Comparison of ENCODE assay signal across 16 cellular contexts in genomic region chr16:85897384-85897783, GRCh38. TPM values are rescaled to one million over a fixed set of nuclear protein-coding genes. Genes with fewer than 3 reads are reported as not detected.
DNase-seq lines count a peak whose midpoint lies in the region; ATAC-seq, FAIRE-seq and TF ChIP-seq lines count a peak whose summit lies in the region.
"Had no signal": no experiment of that assay in that cellular context is flagged by ENCODE, and none has a peak within 500 bp of the region (broad histone marks: within the 10 kb centered on the region; RNA-seq: fewer than 3 reads in every experiment).

No MANE protein-coding gene starts in this region.

- no peak for FAIRE-seq in GM12892 (lab: Jason Lieb, UNC)
- FAIRE-seq in HTR-8/SVneo (lab: Jason Lieb, UNC), result no peak

- H3K4me3 ChIP-seq in HCT116 (replicated peaks in 1 of 2; ENCODE audit: low read depth in 1 of 2, low read length in 2 of 2), result no peak overlapping the region
- H3K4me3 ChIP-seq: gastrocnemius medialis, mucosa of descending colon, SJCRH30, uterus had no signal

- no TSS peak for BruUV-seq in HCT116 (replicated peaks; lab: Mats Ljungman, UMichigan)

- CTCF ChIA-PET in activated CD4-positive, alpha-beta memory T cell treated with anti-CD3 and anti-CD28 coated beads for 36 hours (lab: Charles Lee), result no interaction called here
- CTCF ChIA-PET in activated CD4-positive, alpha-beta memory T cell treated with anti-CD3 and anti-CD28 coated beads, Interleukin-2, amount 10 ng/mL, durations not matched to agents 7 days and 5 days (lab: Charles Lee), result no interaction called here
- CTCF ChIA-PET in HCT116 (lab: Charles Lee), result no interaction called here

- no peaks in the 10 kb centered on the region for H3K9me2 ChIP-seq in HCT116 (ENCODE audit: insufficient read depth)

- no peaks in the 10 kb centered on the region for H3K4me1 ChIP-seq in HCT116 (ENCODE audit: control insufficient read depth in 1 of 2, insufficient read depth in 2 of 2, low read length in 2 of 2)
- H3K4me1 ChIP-seq: gastrocnemius medialis, SJCRH30 had no signal

- H3K9me3 ChIP-seq in HCT116 (ENCODE audit: control insufficient read depth in 1 of 2, insufficient read depth in 1 of 2, low read depth in 1 of 2, low read length in 2 of 2), result no peaks in the 10 kb centered on the region
- H3K9me3 ChIP-seq: gastrocnemius medialis, mucosa of descending colon, SJCRH30, uterus had no signal

- RAD21 ChIA-PET in HCT116 (lab: Charles Lee; ENCODE audit: low non-redundant PET in 1 of 2, low total read pairs in 2 of 2, uncharacterized antibody in 2 of 2, unreplicated experiment in 2 of 2), result interaction anchor here in 1 of 2 experiments (1.2 kb wide), 1 partner anchor 78 kb away, joined by 3 read pairs; no protein-coding TSS in a partner anchor

- no peak overlapping the region for H3K27ac ChIP-seq in HCT116 (ENCODE audit: low read depth, low read length)
- H3K27ac ChIP-seq: gastrocnemius medialis, SJCRH30, uterus had no signal

- H2AFZ ChIP-seq in HCT116 (ENCODE audit: low read depth, low read length, poor library complexity, severe bottlenecking), result no peak overlapping the region

- no peaks in the 10 kb centered on the region for H3K9me3 Mint-ChIP-seq in activated CD4-positive, alpha-beta memory T cell treated with anti-CD3 and anti-CD28 coated beads for 36 hours
- H3K9me3 Mint-ChIP-seq in activated CD4-positive, alpha-beta memory T cell treated with anti-CD3 and anti-CD28 coated beads, Interleukin-2, amount 10 ng/mL, durations not matched to agents 7 days and 5 days, result no peaks in the 10 kb centered on the region
- H3K9me3 Mint-ChIP-seq in nephron, result no peaks in the 10 kb centered on the region

- no peak for DNase-seq in activated CD4-positive, alpha-beta memory T cell treated with anti-CD3 and anti-CD28 coated beads for 36 hours
- no peak for DNase-seq in activated CD4-positive, alpha-beta memory T cell treated with anti-CD3 and anti-CD28 coated beads, Interleukin-2, amount 10 ng/mL, durations not matched to agents 7 days and 5 days
- DNase-seq in HCT116 (ENCODE audit: low read depth, low spot score), result no peak
- DNase-seq in SW480 (ENCODE audit: low spot score), result peak; percentile 17
- DNase-seq in GM12892 (ENCODE audit: insufficient read length), result no peak
- DNase-seq in HTR-8/SVneo (ENCODE audit: insufficient read length, low spot score), result no peak
- DNase-seq: activated CD4-positive, CD25-positive, alpha-beta regulatory T cell; activated effector memory CD4-positive, alpha-beta T cell treated with anti-CD3 and anti-CD28 coated beads, Interleukin-2, amount 50 U/mL, for 16 hours; gastrocnemius medialis; islet precursor cell; mucosa of descending colon; NCI-H146; SJCRH30; uterus had no signal

- no peaks in the 10 kb centered on the region for H4K20me1 ChIP-seq in HCT116 (ENCODE audit: insufficient read depth)

- H3K27me3 ChIP-seq in HCT116 (ENCODE audit: insufficient read depth, low read length), result peaks cover 23% of the 10 kb centered on the region; the same call in 1 of the 2 replicates
- H3K27me3 ChIP-seq: SJCRH30 had no signal

- POLR2A ChIA-PET in activated CD4-positive, alpha-beta memory T cell treated with anti-CD3 and anti-CD28 coated beads for 36 hours (lab: Charles Lee), result no interaction called here
- POLR2A ChIA-PET in activated CD4-positive, alpha-beta memory T cell treated with anti-CD3 and anti-CD28 coated beads, Interleukin-2, amount 10 ng/mL, durations not matched to agents 7 days and 5 days (lab: Charles Lee), result interaction anchor here (1.4 kb wide), 1 partner anchor 37 kb away, joined by 3 read pairs; no protein-coding TSS in a partner anchor
- POLR2A ChIA-PET in HCT116 (lab: Charles Lee), result no interaction called here

- peak; percentile 43; the same call in 1 of the 2 replicates for ATAC-seq in HCT116
- ATAC-seq in HG03159 (IDR thresholded peaks at IDR 0.05; ENCODE audit: unreplicated experiment), result no peak
- ATAC-seq: gastrocnemius medialis, mucosa of descending colon had no signal

- H3K27ac Mint-ChIP-seq in activated CD4-positive, alpha-beta memory T cell treated with anti-CD3 and anti-CD28 coated beads for 36 hours, result no peak overlapping the region
- no peak overlapping the region for H3K27ac Mint-ChIP-seq in activated CD4-positive, alpha-beta memory T cell treated with anti-CD3 and anti-CD28 coated beads, Interleukin-2, amount 10 ng/mL, durations not matched to agents 7 days and 5 days
- no peak overlapping the region for H3K27ac Mint-ChIP-seq in nephron

- peak overlapping the region; percentile 7 for H3K4me3 Mint-ChIP-seq in activated CD4-positive, alpha-beta memory T cell treated with anti-CD3 and anti-CD28 coated beads for 36 hours
- no peak overlapping the region for H3K4me3 Mint-ChIP-seq in activated CD4-positive, alpha-beta memory T cell treated with anti-CD3 and anti-CD28 coated beads, Interleukin-2, amount 10 ng/mL, durations not matched to agents 7 days and 5 days
- H3K4me3 Mint-ChIP-seq in nephron, result peak overlapping the region; percentile 49 to 59 (median 50)

- no peaks in the 10 kb centered on the region for H3K36me3 ChIP-seq in HCT116 (ENCODE audit: control insufficient read depth in 1 of 2, insufficient read depth in 2 of 2, low read length in 2 of 2)
- H3K36me3 ChIP-seq: gastrocnemius medialis, SJCRH30, uterus had no signal

- no peak overlapping the region for H3K4me2 ChIP-seq in HCT116 (ENCODE audit: low read length)

- H3K4me1 Mint-ChIP-seq in activated CD4-positive, alpha-beta memory T cell treated with anti-CD3 and anti-CD28 coated beads for 36 hours (ENCODE audit: low read depth), result peaks cover 26% of the 10 kb centered on the region
- peaks cover 23% of the 10 kb centered on the region for H3K4me1 Mint-ChIP-seq in activated CD4-positive, alpha-beta memory T cell treated with anti-CD3 and anti-CD28 coated beads, Interleukin-2, amount 10 ng/mL, durations not matched to agents 7 days and 5 days
- peaks cover 19% of the 10 kb centered on the region for H3K4me1 Mint-ChIP-seq in nephron

- H3K27me3 Mint-ChIP-seq in activated CD4-positive, alpha-beta memory T cell treated with anti-CD3 and anti-CD28 coated beads for 36 hours, result peaks cover 28% of the 10 kb centered on the region
- peaks cover 51% of the 10 kb centered on the region for H3K27me3 Mint-ChIP-seq in activated CD4-positive, alpha-beta memory T cell treated with anti-CD3 and anti-CD28 coated beads, Interleukin-2, amount 10 ng/mL, durations not matched to agents 7 days and 5 days
- H3K27me3 Mint-ChIP-seq in nephron (ENCODE audit: low read depth), result peaks cover 97% of the 10 kb centered on the region

- no peak; the same call in 1 of the 2 replicates for TF ChIP-seq RAD21 in HCT116 (IDR thresholded peaks at IDR 0.05; ENCODE audit: low read depth)

- H3K79me2 ChIP-seq in HCT116 (ENCODE audit: insufficient read depth, low read length), result no peaks in the 10 kb centered on the region

- H3K36me3 Mint-ChIP-seq in activated CD4-positive, alpha-beta memory T cell treated with anti-CD3 and anti-CD28 coated beads for 36 hours, result peaks cover 10% of the 10 kb centered on the region
- no peaks in the 10 kb centered on the region for H3K36me3 Mint-ChIP-seq in activated CD4-positive, alpha-beta memory T cell treated with anti-CD3 and anti-CD28 coated beads, Interleukin-2, amount 10 ng/mL, durations not matched to agents 7 days and 5 days (ENCODE audit: low read depth)
- H3K36me3 Mint-ChIP-seq in nephron (ENCODE audit: low read depth), result no peaks in the 10 kb centered on the region

- no peak overlapping the region for H3K9ac ChIP-seq in HCT116 (ENCODE audit: low read length)

- TF ChIP-seq POLR2A in HCT116 (IDR thresholded peaks at IDR 0.05; ENCODE audit: borderline replicate concordance, extremely low read depth, insufficient read depth, insufficient read length), result no peak
- TF ChIP-seq POLR2A in GM12892 (IDR thresholded peaks at IDR 0.05; ENCODE audit: low read depth, low read length), result no peak

- intact Hi-C loops in activated CD4-positive, alpha-beta memory T cell treated with anti-CD3 and anti-CD28 coated beads for 36 hours (cut with micrococcal nuclease), result loop anchor here (1.0 to 5.0 kb wide), 2 partner anchors 8 to 1710 kb away; partner anchors contain the start of gene TAF1C
- intact Hi-C loops in HCT116 (cut with micrococcal nuclease), result no loop called here

- TF ChIP-seq CTCF in HCT116 (IDR thresholded peaks at IDR 0.05 in 2 of 3, conservative IDR thresholded peaks at IDR 0.05 in 1 of 3; ENCODE audit: borderline replicate concordance in 1 of 3, insufficient read depth in 1 of 3, low read depth in 2 of 3, low read length in 2 of 3) (no peak), nephron (IDR thresholded peaks at IDR 0.05; ENCODE audit: unreplicated experiment in 3 of 3) (no peak)

TF ChIP-seq in HCT116, 20 proteins besides CTCF, POLR2A, EP300 and RAD21 (continues in another document):
- TF ChIP-seq SRF (IDR thresholded peaks at IDR 0.05; ENCODE audit: low read depth), result no peak
- no peak for TF ChIP-seq JUND (IDR thresholded peaks at IDR 0.05)
- no peak for TF ChIP-seq ATF3 (IDR thresholded peaks at IDR 0.05)
- no peak for TF ChIP-seq CEBPB (IDR thresholded peaks at IDR 0.05; ENCODE audit: low read depth)
- TF ChIP-seq CBX3 (IDR thresholded peaks at IDR 0.05; ENCODE audit: low read depth), result no peak
- TF ChIP-seq ZFX (IDR thresholded peaks at IDR 0.05), result no peak
- TF ChIP-seq FOSL1 (IDR thresholded peaks at IDR 0.05; ENCODE audit: low read depth), result no peak
- no peak for TF ChIP-seq YY1 (IDR thresholded peaks at IDR 0.05; ENCODE audit: extremely low read depth, insufficient replicate concordance, low read depth, low read length)

RNA-seq across cellular contexts. Expression of gene IRF8, which starts 1.6 kb away (rescaled TPM):
- total RNA-seq in activated CD4-positive, alpha-beta memory T cell treated with anti-CD3 and anti-CD28 coated beads for 36 hours, result 10 to 100 TPM; 41.7 to 43.1 TPM
- 1 to 10 TPM; 4.8 to 4.9 TPM for total RNA-seq in activated CD4-positive, alpha-beta memory T cell treated with anti-CD3 and anti-CD28 coated beads, Interleukin-2, amount 10 ng/mL, durations not matched to agents 7 days and 5 days
- 0.61 TPM for total RNA-seq in HCT116 (2021; ENCODE audit: unreplicated experiment)
- polyA plus RNA-seq in HCT116 (2012), result not detected in 2 replicates
- polyA plus RNA-seq in GM12892 (2012; ENCODE audit: missing spikeins), result 139 TPM
- total RNA-seq: SJCRH30 had no signal

Comparison
In these comparisons a context has a peak if more than half of its experiments do, and no peak if none do; other contexts are left out.
1. RNA of gene IRF8, which starts 1.6 kb away (total RNA-seq): 41.7 to 43.1 TPM in activated CD4-positive, alpha-beta memory T cell treated with anti-CD3 and anti-CD28 coated beads for 36 hours; 4.8 to 4.9 TPM in activated CD4-positive, alpha-beta memory T cell treated with anti-CD3 and anti-CD28 coated beads, Interleukin-2, amount 10 ng/mL, durations not matched to agents 7 days and 5 days and 0.61 TPM in HCT116 (single experiment); every median in the first group is over 4 times any median in the second.